In genomic region chr1:10903826-10904225, GRCh38 we compare ENCODE assay signal across 1 cellular context.
TF ChIP-seq lines count a peak whose summit lies in the region.

No MANE protein-coding gene starts in this region.

TF ChIP-seq in H1, 55 proteins besides CTCF, POLR2A, EP300 and RAD21 (continued from another document):
- TF ChIP-seq CHD7 (IDR thresholded peaks at IDR 0.05; ENCODE audit: insufficient replicate concordance, low read length) (no peak), EGR1 (IDR thresholded peaks at IDR 0.05; ENCODE audit: borderline replicate concordance, low read depth, low read length) (no peak), POLR2AphosphoS5 (IDR thresholded peaks at IDR 0.05; ENCODE audit: low read depth, low read length) (no peak), NANOG (IDR thresholded peaks at IDR 0.05; ENCODE audit: insufficient read depth, low read depth, low read length, poor library complexity, severe bottlenecking) (no peak), RBBP5 (IDR thresholded peaks at IDR 0.05; ENCODE audit: borderline replicate concordance, low read depth, low read length) (no peak), GABPA (IDR thresholded peaks at IDR 0.05; ENCODE audit: borderline replicate concordance, insufficient read depth, low read length) (no peak), FOSL1 (IDR thresholded peaks at IDR 0.05; ENCODE audit: insufficient read depth, low read depth, low read length) (no peak), KDM5A (IDR thresholded peaks at IDR 0.05; ENCODE audit: low read length) (no peak), BRCA1 (IDR thresholded peaks at IDR 0.05; ENCODE audit: low read depth, low read length) (no peak), KDM1A (IDR thresholded peaks at IDR 0.05; ENCODE audit: borderline replicate concordance, low read length) (no peak)
